9 cellular contexts compared by ENCODE assay signal in genomic region chr2:154452906-154453493, GRCh38.
A peak's percentile ranks its signal among the peaks of the same experiment; 100 is the strongest.
DNase-seq lines count a peak whose midpoint lies in the region; ATAC-seq and TF ChIP-seq lines count a peak whose summit lies in the region.
"Had no signal": no experiment of that assay in that cellular context is flagged by ENCODE, and none has a peak within 500 bp of the region (broad histone marks: within the 10 kb centered on the region; RNA-seq: fewer than 3 reads in every experiment).

No MANE protein-coding gene starts in this region.

- H3K4me1 ChIP-seq in SK-N-SH (ENCODE audit: control insufficient read depth in 1 of 2, insufficient read depth in 2 of 2, low read depth in 1 of 2, low read length in 1 of 2), result no peaks in the 10 kb centered on the region

- no peaks in the 10 kb centered on the region for H3K9me3 ChIP-seq in SK-N-SH
- H3K9me3 ChIP-seq: BLaER1 treated with 17β-estradiol and CSF1 and Interleukin-3, amounts not matched to agents 10 nM and 100 nM had no signal

- no peak overlapping the region for H3K27ac Mint-ChIP-seq in natural killer cell treated with Interleukin-12 subunit alpha and Interleukin-12 subunit beta and Interleukin-15 and Interleukin-18, amount 100 ng/mL, for 72 hours
- H3K27ac Mint-ChIP-seq in stimulated activated effector memory CD8-positive, alpha-beta T cell treated with anti-CD3 and anti-CD28 coated beads, Interleukin-12 subunit alpha, Interleukin-12 subunit beta, amount 100 ng/mL, for 72 hours, result no peak overlapping the region

- H3K9ac ChIP-seq in SK-N-SH, result no peak overlapping the region
- H3K9ac ChIP-seq: BLaER1 treated with 17β-estradiol and CSF1 and Interleukin-3, amounts not matched to agents 10 nM and 100 nM had no signal

- no peak for TF ChIP-seq EP300 in SK-N-SH (IDR thresholded peaks at IDR 0.05; ENCODE audit: borderline replicate concordance in 1 of 2, low read depth in 1 of 2, low read length in 1 of 2)

- CTCF ChIA-PET in SK-N-SH (lab: Yijun Ruan, JAX), result interaction anchor here (1.0 to 1.3 kb wide), 4 partner anchors 8 to 110 kb away, joined by 3 to 4 read pairs (median 4); no protein-coding TSS in a partner anchor

- H3K79me2 ChIP-seq in SK-N-SH (ENCODE audit: insufficient read depth), result no peaks in the 10 kb centered on the region

- no peak overlapping the region for H3K4me2 ChIP-seq in SK-N-SH
- H3K4me2 ChIP-seq: BLaER1 treated with 17β-estradiol and CSF1 and Interleukin-3, amounts not matched to agents 10 nM and 100 nM had no signal

- POLR2A ChIA-PET in SK-N-SH (lab: Yijun Ruan, JAX), result no interaction called here

- 75% methylated on average over 4 of the region's 4 CpGs for WGBS in SK-N-SH (ENCODE audit: low lambda C conversion rate)

- H4K20me1 ChIP-seq in SK-N-SH (ENCODE audit: insufficient read depth), result no peaks in the 10 kb centered on the region
- H4K20me1 ChIP-seq: BLaER1 treated with 17β-estradiol and CSF1 and Interleukin-3, amounts not matched to agents 10 nM and 100 nM had no signal

- H3K9me2 ChIP-seq in SK-N-SH, result no peaks in the 10 kb centered on the region

- H3K4me3 ChIP-seq in SK-N-SH (ENCODE audit: low read depth in 2 of 2, low read length in 1 of 2) (no peak overlapping the region), kidney epithelial cell (ENCODE audit: low read depth, low read length) (no peak overlapping the region)
- H3K4me3 ChIP-seq: BLaER1 treated with 17β-estradiol and CSF1 and Interleukin-3, amounts not matched to agents 10 nM and 100 nM had no signal

- H3K27ac ChIP-seq in SK-N-SH (ENCODE audit: low read depth in 2 of 2, low read length in 1 of 2), result no peak overlapping the region
- H3K27ac ChIP-seq: BLaER1 treated with 17β-estradiol and CSF1 and Interleukin-3, amounts not matched to agents 10 nM and 100 nM had no signal

- peak; percentile 77 for ATAC-seq in HG03378 (IDR thresholded peaks at IDR 0.05; ENCODE audit: unreplicated experiment)
- no peak for ATAC-seq in natural killer cell treated with Interleukin-12 subunit alpha and Interleukin-12 subunit beta and Interleukin-15 and Interleukin-18, amount 100 ng/mL, for 72 hours
- ATAC-seq in stimulated activated effector memory CD8-positive, alpha-beta T cell treated with anti-CD3 and anti-CD28 coated beads, Interleukin-12 subunit alpha, Interleukin-12 subunit beta, amount 100 ng/mL, for 72 hours, result no peak
- ATAC-seq in HG03196 (IDR thresholded peaks at IDR 0.05; ENCODE audit: unreplicated experiment), result no peak

- H3K27me3 ChIP-seq in SK-N-SH (ENCODE audit: insufficient read depth), result no peaks in the 10 kb centered on the region
- no peaks in the 10 kb centered on the region for H3K27me3 ChIP-seq in kidney epithelial cell (ENCODE audit: control insufficient read depth, insufficient read depth, low read length)
- H3K27me3 ChIP-seq: BLaER1 treated with 17β-estradiol and CSF1 and Interleukin-3, amounts not matched to agents 10 nM and 100 nM had no signal

- TF ChIP-seq CTCF in SK-N-SH (IDR thresholded peaks at IDR 0.05), result peak; percentile 53
- peak; percentile 48 for TF ChIP-seq CTCF in kidney epithelial cell (IDR thresholded peaks at IDR 0.05; ENCODE audit: insufficient read depth, low read length, poor library complexity, severe bottlenecking)

- peaks cover 14% of the 10 kb centered on the region for H3K9me3 Mint-ChIP-seq in natural killer cell treated with Interleukin-12 subunit alpha and Interleukin-12 subunit beta and Interleukin-15 and Interleukin-18, amount 100 ng/mL, for 72 hours
- H3K9me3 Mint-ChIP-seq in stimulated activated effector memory CD8-positive, alpha-beta T cell treated with anti-CD3 and anti-CD28 coated beads, Interleukin-12 subunit alpha, Interleukin-12 subunit beta, amount 100 ng/mL, for 72 hours, result peaks cover 12% of the 10 kb centered on the region

- DNase-seq in NCI-H2029 treated with DMSO at 0.1 percent for 48 hours (lab: John Stamatoyannopoulos, UW) (peak; percentile 3), NCI-H2029 (lab: John Stamatoyannopoulos, UW) (no peak), SK-N-SH (no peak), kidney epithelial cell (ENCODE audit: low read depth) (peak; percentile 7)
- no peak for DNase-seq in natural killer cell treated with Interleukin-12 subunit alpha and Interleukin-12 subunit beta and Interleukin-15 and Interleukin-18, amount 100 ng/mL, for 72 hours (ENCODE audit: low spot score)
- no peak for DNase-seq in stimulated activated effector memory CD8-positive, alpha-beta T cell treated with anti-CD3 and anti-CD28 coated beads, Interleukin-12 subunit alpha, Interleukin-12 subunit beta, amount 100 ng/mL, for 72 hours (ENCODE audit: low spot score in 2 of 2)

- TF ChIP-seq RAD21 in SK-N-SH (IDR thresholded peaks at IDR 0.05; ENCODE audit: low read length), result peak; percentile 24; the same call in 1 of the 2 replicates

- no peaks in the 10 kb centered on the region for H3K4me1 Mint-ChIP-seq in natural killer cell treated with Interleukin-12 subunit alpha and Interleukin-12 subunit beta and Interleukin-15 and Interleukin-18, amount 100 ng/mL, for 72 hours (ENCODE audit: low read depth in 2 of 2)
- H3K4me1 Mint-ChIP-seq in stimulated activated effector memory CD8-positive, alpha-beta T cell treated with anti-CD3 and anti-CD28 coated beads, Interleukin-12 subunit alpha, Interleukin-12 subunit beta, amount 100 ng/mL, for 72 hours, result no peaks in the 10 kb centered on the region

- no peaks in the 10 kb centered on the region for H3K27me3 Mint-ChIP-seq in natural killer cell treated with Interleukin-12 subunit alpha and Interleukin-12 subunit beta and Interleukin-15 and Interleukin-18, amount 100 ng/mL, for 72 hours

- H3F3A ChIP-seq in SK-N-SH (replicated peaks; ENCODE audit: insufficient read depth), result no peaks in the 10 kb centered on the region

- H3K4me3 Mint-ChIP-seq in natural killer cell treated with Interleukin-12 subunit alpha and Interleukin-12 subunit beta and Interleukin-15 and Interleukin-18, amount 100 ng/mL, for 72 hours, result no peak overlapping the region
- no peak overlapping the region for H3K4me3 Mint-ChIP-seq in stimulated activated effector memory CD8-positive, alpha-beta T cell treated with anti-CD3 and anti-CD28 coated beads, Interleukin-12 subunit alpha, Interleukin-12 subunit beta, amount 100 ng/mL, for 72 hours

- no peaks in the 10 kb centered on the region for H3K36me3 ChIP-seq in SK-N-SH (replicated peaks in 1 of 2; ENCODE audit: control insufficient read depth in 1 of 2, insufficient read depth in 2 of 2, low read length in 1 of 2)
- H3K36me3 ChIP-seq in kidney epithelial cell (ENCODE audit: control insufficient read depth, insufficient read depth, low read length), result no peaks in the 10 kb centered on the region
- H3K36me3 ChIP-seq: BLaER1 treated with 17β-estradiol and CSF1 and Interleukin-3, amounts not matched to agents 10 nM and 100 nM had no signal

- H2AFZ ChIP-seq in SK-N-SH (ENCODE audit: low read depth), result no peak overlapping the region

- no peaks in the 10 kb centered on the region for H3K36me3 Mint-ChIP-seq in natural killer cell treated with Interleukin-12 subunit alpha and Interleukin-12 subunit beta and Interleukin-15 and Interleukin-18, amount 100 ng/mL, for 72 hours
- no peaks in the 10 kb centered on the region for H3K36me3 Mint-ChIP-seq in stimulated activated effector memory CD8-positive, alpha-beta T cell treated with anti-CD3 and anti-CD28 coated beads, Interleukin-12 subunit alpha, Interleukin-12 subunit beta, amount 100 ng/mL, for 72 hours

TF ChIP-seq in SK-N-SH, 30 proteins besides CTCF, POLR2A, EP300 and RAD21 (continues in another document):
- no peak for TF ChIP-seq YY1 (IDR thresholded peaks at IDR 0.05; ENCODE audit: low read depth)
- TF ChIP-seq ELF1 (IDR thresholded peaks at IDR 0.05), result no peak
- TF ChIP-seq REST (IDR thresholded peaks at IDR 0.05; ENCODE audit: low read depth, low read length), result no peak
- TF ChIP-seq GABPA (IDR thresholded peaks at IDR 0.05; ENCODE audit: low read depth), result no peak
- no peak for TF ChIP-seq CHD2 (IDR thresholded peaks at IDR 0.05; ENCODE audit: low read length, partially characterized antibody)
- TF ChIP-seq POLR2AphosphoS5 (IDR thresholded peaks at IDR 0.05; ENCODE audit: low read depth, low read length), result no peak
- TF ChIP-seq EZH2phosphoT487 (IDR thresholded peaks at IDR 0.05; ENCODE audit: borderline replicate concordance, low read depth), result no peak
- no peak for TF ChIP-seq USF1 (IDR thresholded peaks at IDR 0.05; ENCODE audit: borderline replicate concordance, low read depth)

Comparison
In these comparisons a context has a peak if more than half of its experiments do, and no peak if none do; other contexts are left out.
1. DNase-seq: peak in NCI-H2029 treated with DMSO at 0.1 percent for 48 hours (single experiment) and kidney epithelial cell (single experiment); none in NCI-H2029 (single experiment), SK-N-SH (single experiment), natural killer cell treated with Interleukin-12 subunit alpha and Interleukin-12 subunit beta and Interleukin-15 and Interleukin-18, amount 100 ng/mL, for 72 hours (single experiment) and stimulated activated effector memory CD8-positive, alpha-beta T cell treated with anti-CD3 and anti-CD28 coated beads, Interleukin-12 subunit alpha, Interleukin-12 subunit beta, amount 100 ng/mL, for 72 hours (0 of 2).